In genomic region chr5:141876628-141877477, GRCh38 we compare ENCODE assay signal across 8 cellular contexts. TPM values are rescaled to one million over a fixed set of nuclear protein-coding genes. Genes with fewer than 3 reads are reported as not detected.
DNase-seq lines count a peak whose midpoint lies in the region; ATAC-seq and FAIRE-seq lines count a peak whose summit lies in the region.

No MANE protein-coding gene starts in this region.

- intact Hi-C loops in activated CD4-positive, alpha-beta memory T cell treated with anti-CD3 and anti-CD28 coated beads for 36 hours (cut with micrococcal nuclease): no loop called here

- H3K36me3 ChIP-seq in small intestine (ENCODE audit: control insufficient read depth in 2 of 2, insufficient read depth in 2 of 2, low read length in 2 of 2): no peaks in the 10 kb centered on the region

- H3K4me1 Mint-ChIP-seq in activated CD4-positive, alpha-beta memory T cell treated with anti-CD3 and anti-CD28 coated beads for 36 hours (ENCODE audit: low read depth): peaks cover 21% of the 10 kb centered on the region

- DNase-seq in DMS79 treated with DMSO at 0.1 percent for 48 hours (lab: John Stamatoyannopoulos, UW): peak; percentile 30
- DNase-seq in DMS79 (lab: John Stamatoyannopoulos, UW): no peak
- DNase-seq in activated CD4-positive, alpha-beta memory T cell treated with anti-CD3 and anti-CD28 coated beads for 36 hours: no peak
- DNase-seq in small intestine: peak; percentile 67
- no peak for DNase-seq in T-helper 9 cell
- no peak for DNase-seq in EL

- H3K9me3 ChIP-seq in iPS-18c (ENCODE audit: control insufficient read depth, insufficient read depth, low read length) (no peaks in the 10 kb centered on the region), small intestine (ENCODE audit: control insufficient read depth, low read depth) (no peaks in the 10 kb centered on the region)

- no peak for ATAC-seq in HG03460 (IDR thresholded peaks at IDR 0.05; ENCODE audit: unreplicated experiment)

- no peaks in the 10 kb centered on the region for H3K36me3 Mint-ChIP-seq in activated CD4-positive, alpha-beta memory T cell treated with anti-CD3 and anti-CD28 coated beads for 36 hours

- peak overlapping the region; percentile 91 to 98 for H3K27ac ChIP-seq in small intestine (ENCODE audit: low read depth in 1 of 2, low read length in 1 of 2)

- CTCF ChIA-PET in activated CD4-positive, alpha-beta memory T cell treated with anti-CD3 and anti-CD28 coated beads for 36 hours (lab: Charles Lee): interaction anchor here (1.2 to 7.7 kb wide), 7 partner anchors 14 to 184 kb away, joined by 5 to 263 read pairs (median 40); partner anchors contain the start of genes DELE1 and PCDH12

- H3K4me3 Mint-ChIP-seq in activated CD4-positive, alpha-beta memory T cell treated with anti-CD3 and anti-CD28 coated beads for 36 hours: peak overlapping the region; percentile 4

- no peaks in the 10 kb centered on the region for H3K9me3 Mint-ChIP-seq in activated CD4-positive, alpha-beta memory T cell treated with anti-CD3 and anti-CD28 coated beads for 36 hours

- H3K27ac Mint-ChIP-seq in activated CD4-positive, alpha-beta memory T cell treated with anti-CD3 and anti-CD28 coated beads for 36 hours: no peak overlapping the region

- peaks cover 2 to 6% of the 10 kb centered on the region in 2 donors for H3K4me1 ChIP-seq in small intestine (ENCODE audit: control insufficient read depth in 2 of 2, insufficient read depth in 1 of 2, low read depth in 1 of 2, low read length in 1 of 2)

- H3K4me3 ChIP-seq in iPS-18c (ENCODE audit: insufficient read depth, low read depth, low read length): peak overlapping the region; percentile 90
- H3K4me3 ChIP-seq in small intestine (ENCODE audit: low read depth in 1 of 2, low read length in 2 of 2): peak overlapping the region; percentile 74 to 84

- POLR2A ChIA-PET in activated CD4-positive, alpha-beta memory T cell treated with anti-CD3 and anti-CD28 coated beads for 36 hours (lab: Charles Lee): interaction anchor here (3.1 kb wide), 1 partner anchor 184 kb away, joined by 19 read pairs; no protein-coding TSS in a partner anchor

- 0 to 3% (median 2%) methylated on average over 41 to 42 of the region's 42 CpGs for WGBS in small intestine, 3 donors

- H3K27me3 Mint-ChIP-seq in activated CD4-positive, alpha-beta memory T cell treated with anti-CD3 and anti-CD28 coated beads for 36 hours: peaks cover 71% of the 10 kb centered on the region

- peaks cover 0 to 20% of the 10 kb centered on the region in 2 donors for H3K27me3 ChIP-seq in small intestine (ENCODE audit: control insufficient read depth in 2 of 2, insufficient read depth in 2 of 2, low read length in 2 of 2)

- FAIRE-seq in small intestine (lab: Jason Lieb, UNC): no peak

RNA-seq across cellular contexts. Expression of gene PCDH1, which starts 1.4 kb away (rescaled TPM):
- not detected for total RNA-seq in activated CD4-positive, alpha-beta memory T cell treated with anti-CD3 and anti-CD28 coated beads for 36 hours
- 10 to 100 TPM; 15.7 to 43.9 (median 15.9) TPM for polyA plus RNA-seq in small intestine

RNA-seq across cellular contexts. Expression of gene DELE1, which starts 46.8 kb away (rescaled TPM):
- 10 to 100 TPM; 49.3 to 51.5 TPM for total RNA-seq in activated CD4-positive, alpha-beta memory T cell treated with anti-CD3 and anti-CD28 coated beads for 36 hours
- polyA plus RNA-seq in small intestine: 10 to 100 TPM; 32.2 to 45.4 (median 43.5) TPM

Comparison
In these comparisons a context has a peak if more than half of its experiments do, and no peak if none do; other contexts are left out.
1. DNase-seq: peak in DMS79 treated with DMSO at 0.1 percent for 48 hours (single experiment) and small intestine (single experiment); none in DMS79 (single experiment), activated CD4-positive, alpha-beta memory T cell treated with anti-CD3 and anti-CD28 coated beads for 36 hours (single experiment), T-helper 9 cell (single experiment) and EL (single experiment).